8 cellular contexts compared by ENCODE assay signal in the genomic region with DNA sequence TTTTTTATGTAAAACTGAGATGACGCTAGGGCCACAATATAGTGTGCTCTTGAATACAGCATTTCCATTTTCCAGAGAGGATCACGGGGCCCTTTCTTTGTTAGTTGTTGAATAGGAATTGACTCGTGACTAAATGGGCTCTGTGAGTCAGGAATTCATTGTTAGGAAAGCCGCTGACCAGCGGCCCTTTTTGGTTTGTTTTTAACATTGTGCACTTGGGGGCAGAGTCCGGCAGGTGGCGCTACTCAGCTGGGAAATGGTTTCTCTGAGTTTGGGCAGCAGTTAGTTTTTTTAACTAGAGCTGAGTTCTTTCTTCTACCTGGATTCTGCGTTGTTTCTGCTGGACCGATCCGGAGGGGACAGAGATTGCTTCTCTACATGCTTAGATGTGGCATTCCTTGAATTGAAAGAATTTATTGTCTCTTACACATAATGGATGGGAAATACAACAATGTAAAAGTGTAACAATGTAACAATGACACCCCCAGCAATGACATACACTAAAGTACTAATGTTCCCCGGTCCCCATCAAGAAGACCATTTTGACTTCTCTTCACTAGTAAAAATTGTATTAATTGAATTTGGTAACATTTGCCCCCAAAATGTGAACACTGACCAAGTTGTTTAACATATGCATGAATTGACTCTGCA.
DNase-seq lines count a peak whose midpoint lies in the region; ATAC-seq and TF ChIP-seq lines count a peak whose summit lies in the region.

No MANE protein-coding gene starts in this region.

- intact Hi-C loops in Caco-2 (cut with micrococcal nuclease; ENCODE audit: unreplicated experiment) = loop anchor here (1.0 to 2.0 kb wide), 2 partner anchors 73 to 304 kb away; no protein-coding TSS in a partner anchor
- intact Hi-C loops in left cardiac atrium (cut with DNase I) = loop anchor here in 1 of 2 donors (10.0 kb wide), 1 partner anchor 301 kb away; no protein-coding TSS in a partner anchor

- no peaks in the 10 kb centered on the region for H3K9me2 ChIP-seq in OCI-LY1 (ENCODE audit: low read depth, low read length)

- POLR2A ChIA-PET in Caco-2 (lab: Charles Lee) = interaction anchor here (0.6 kb wide), 1 partner anchor 835 kb away, joined by 3 read pairs; no protein-coding TSS in a partner anchor

- H3K27me3 ChIP-seq in Caco-2 (replicated peaks; ENCODE audit: control insufficient read depth, insufficient read depth, low read length) = no peaks in the 10 kb centered on the region
- no peaks in the 10 kb centered on the region for H3K27me3 ChIP-seq in OCI-LY1 (ENCODE audit: insufficient read depth, low read length)

- H3K4me3 ChIP-seq in Caco-2 (ENCODE audit: low read depth, low read length) = no peak overlapping the region
- H3K4me3 ChIP-seq in OCI-LY1 (ENCODE audit: low read depth, low read length, poor library complexity, severe bottlenecking) = no peak overlapping the region

- H3K9ac ChIP-seq in OCI-LY1 (ENCODE audit: low read length) = no peak overlapping the region

- no peaks in the 10 kb centered on the region for H4K20me1 ChIP-seq in OCI-LY1 (ENCODE audit: insufficient read depth, low read length)

- CTCF ChIA-PET in Caco-2 (lab: Charles Lee) = interaction anchor here (0.6 to 0.7 kb wide), 3 partner anchors 18 to 304 kb away, joined by 3 to 4 read pairs (median 4); no protein-coding TSS in a partner anchor

- H3F3A ChIP-seq in OCI-LY1 (ENCODE audit: insufficient read depth, low read length) = no peaks in the 10 kb centered on the region

- no peaks in the 10 kb centered on the region for H3K79me2 ChIP-seq in OCI-LY1 (ENCODE audit: insufficient read depth, low read length)

- TF ChIP-seq CTCF in Caco-2 (IDR thresholded peaks at IDR 0.05; ENCODE audit: insufficient read depth in 1 of 2, low read depth in 1 of 2, low read length in 1 of 2, severe bottlenecking in 1 of 2, unreplicated experiment in 1 of 2) (peak; percentile 79 to 89), OCI-LY1 (IDR thresholded peaks at IDR 0.05; ENCODE audit: low read length) (peak; percentile 76)

- ATAC-seq in GM19452 (IDR thresholded peaks at IDR 0.05; ENCODE audit: unreplicated experiment) (peak; percentile 83), left cardiac atrium (peak in 1 of 2 donors; percentile 27)

- H2AFZ ChIP-seq in OCI-LY1 (ENCODE audit: low read length) = no peak overlapping the region

- DNase-seq in Caco-2 (peak; percentile 54 to 70), HPDE6-E6E7 (ENCODE audit: extremely low spot score) (peak; percentile 75), left cardiac atrium (peak; percentile 37), retina (peak; percentile 79)
- peak; percentile 7 for DNase-seq in activated T-helper 9 cell treated with anti-CD3 and anti-CD28 coated beads, Interleukin-2, amount 50 U/mL, for 16 hours (ENCODE audit: low read depth)
- no peak for DNase-seq in NK-92 treated with Interleukin-12 subunit alpha and Interleukin-12 subunit beta, amount 100 ng/mL, for 24 hours (lab: John Stamatoyannopoulos, UW)

- H3K4me1 ChIP-seq in Caco-2 = no peaks in the 10 kb centered on the region
- H3K4me1 ChIP-seq in OCI-LY1 (ENCODE audit: insufficient read depth, low read length, severe bottlenecking) = no peaks in the 10 kb centered on the region

- no peaks in the 10 kb centered on the region for H3K27me3 Mint-ChIP-seq in Caco-2 (ENCODE audit: insufficient read depth, unreplicated experiment)

- BruUV-seq in Caco-2 (replicated peaks; lab: Mats Ljungman, UMichigan) = no TSS peak

- no peak overlapping the region for H3K27ac Mint-ChIP-seq in Caco-2 (ENCODE audit: unreplicated experiment)

- H3K36me3 ChIP-seq in Caco-2 (ENCODE audit: control insufficient read depth, insufficient read depth, low read length) = no peaks in the 10 kb centered on the region
- no peaks in the 10 kb centered on the region for H3K36me3 ChIP-seq in OCI-LY1 (ENCODE audit: insufficient read depth, low read length)

- H3K4me3 Mint-ChIP-seq in Caco-2 (ENCODE audit: unreplicated experiment) = no peak overlapping the region

- H3K4me2 ChIP-seq in OCI-LY1 (ENCODE audit: low read length) = no peak overlapping the region

- no peaks in the 10 kb centered on the region; the same call in 1 of the 2 replicates for H3K9me3 ChIP-seq in Caco-2
- H3K9me3 ChIP-seq in OCI-LY1 (ENCODE audit: low read length) = no peaks in the 10 kb centered on the region

- H3K27ac ChIP-seq in OCI-LY1 (ENCODE audit: low read depth, low read length, poor library complexity, severe bottlenecking) = no peak overlapping the region

- no peaks in the 10 kb centered on the region for H3K36me3 Mint-ChIP-seq in Caco-2 (ENCODE audit: insufficient read depth, unreplicated experiment)

- no peaks in the 10 kb centered on the region for H3K9me3 Mint-ChIP-seq in Caco-2 (ENCODE audit: unreplicated experiment)

- H3K4me1 Mint-ChIP-seq in Caco-2 (ENCODE audit: low read depth, unreplicated experiment) = no peaks in the 10 kb centered on the region
